Comparison of ENCODE assay signal across 25 cellular contexts in the genomic region with DNA sequence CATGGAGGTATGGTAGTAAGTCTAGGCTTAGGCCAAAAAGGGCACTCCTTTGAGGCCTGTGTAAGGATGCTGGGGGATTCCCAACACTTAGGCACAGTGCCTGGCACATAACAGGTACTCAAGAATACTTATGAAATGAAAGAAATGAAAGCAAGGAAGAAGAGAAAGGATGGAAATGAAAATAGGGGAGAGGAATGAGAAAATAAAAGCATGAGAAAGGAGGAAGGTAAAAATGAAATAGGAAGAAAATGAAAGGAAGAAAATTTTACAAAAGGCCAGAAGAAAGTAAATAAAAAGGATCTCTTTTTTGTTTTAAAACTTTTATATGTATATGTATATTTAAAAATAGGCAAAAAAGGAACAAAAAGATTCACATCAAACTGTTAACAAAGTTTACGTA.
A peak's percentile ranks its signal among the peaks of the same experiment; 100 is the strongest.
DNase-seq lines count a peak whose midpoint lies in the region; ATAC-seq, FAIRE-seq and TF ChIP-seq lines count a peak whose summit lies in the region.
"Had no signal": no experiment of that assay in that cellular context is flagged by ENCODE, and none has a peak within 500 bp of the region (broad histone marks: within the 10 kb centered on the region; RNA-seq: fewer than 3 reads in every experiment).

No MANE protein-coding gene starts in this region.

- H3K27me3 Mint-ChIP-seq in mesothelial cell of epicardium (ENCODE audit: low read depth): no peaks in the 10 kb centered on the region
- H3K27me3 Mint-ChIP-seq: CD4-positive, CD25-positive, alpha-beta regulatory T cell had no signal

- no peaks in the 10 kb centered on the region for H3K79me2 ChIP-seq in SK-N-SH (ENCODE audit: insufficient read depth)

- no peak for ATAC-seq in GM18907 (IDR thresholded peaks at IDR 0.05; ENCODE audit: unreplicated experiment)

- no peaks in the 10 kb centered on the region for H3K4me1 ChIP-seq in SK-N-SH (ENCODE audit: control insufficient read depth in 1 of 2, insufficient read depth in 2 of 2, low read depth in 1 of 2, low read length in 1 of 2)
- H3K4me1 ChIP-seq: BE2C had no signal

- H3K36me3 Mint-ChIP-seq in mesothelial cell of epicardium: peaks cover 13% of the 10 kb centered on the region

- H3K4me1 Mint-ChIP-seq in mesothelial cell of epicardium: peaks cover 39% of the 10 kb centered on the region
- H3K4me1 Mint-ChIP-seq: CD14-positive monocyte; CD4-positive, alpha-beta memory T cell; CD8-positive, alpha-beta memory T cell had no signal

- H3K9me3 ChIP-seq in SK-N-SH: no peaks in the 10 kb centered on the region
- H3K9me3 ChIP-seq: BE2C, BLaER1 had no signal

- no peaks in the 10 kb centered on the region for H3F3A ChIP-seq in SK-N-SH (replicated peaks; ENCODE audit: insufficient read depth)

- DNase-seq in frontal cortex (ENCODE audit: low spot score in 2 of 2) (no peak), mesothelial cell of epicardium (ENCODE audit: low spot score in 2 of 2, unreplicated experiment in 2 of 2) (no peak), SK-N-SH (no peak), A172 (ENCODE audit: low spot score) (no peak)
- DNase-seq: ACHN; BE2C; C1 segment of cervical spinal cord; CD4-positive, alpha-beta memory T cell; CD4-positive, CD25-positive, alpha-beta regulatory T cell; CD8-positive, alpha-beta memory T cell; COR-L47; DMS 273 treated with DMSO at 0.1 percent for 48 hours; DMS153; DMS53; DMS79; DND-41; EL; GF-D8 had no signal

- POLR2A ChIA-PET in SK-N-SH (lab: Yijun Ruan, JAX): no interaction called here

- no peak overlapping the region for H3K27ac ChIP-seq in SK-N-SH (ENCODE audit: low read depth in 2 of 2, low read length in 1 of 2)
- H3K27ac ChIP-seq: 22Rv1, BLaER1 had no signal

- no peaks in the 10 kb centered on the region for H3K9me2 ChIP-seq in SK-N-SH

- H3K27me3 ChIP-seq in SK-N-SH (ENCODE audit: insufficient read depth): no peaks in the 10 kb centered on the region
- H3K27me3 ChIP-seq: BLaER1 had no signal

- TF ChIP-seq CTCF in mesothelial cell of epicardium (IDR thresholded peaks at IDR 0.05; ENCODE audit: unreplicated experiment) (no peak), SK-N-SH (IDR thresholded peaks at IDR 0.05) (no peak)

- H4K20me1 ChIP-seq in SK-N-SH (ENCODE audit: insufficient read depth): no peaks in the 10 kb centered on the region
- H4K20me1 ChIP-seq: BLaER1 had no signal

- no peak overlapping the region for H3K4me3 Mint-ChIP-seq in mesothelial cell of epicardium
- H3K4me3 Mint-ChIP-seq: CD14-positive monocyte; CD4-positive, CD25-positive, alpha-beta regulatory T cell had no signal

- H2AFZ ChIP-seq in SK-N-SH (ENCODE audit: low read depth): no peak overlapping the region

- CTCF ChIA-PET in SK-N-SH (lab: Yijun Ruan, JAX): no interaction called here

- no peak for TF ChIP-seq EP300 in SK-N-SH (IDR thresholded peaks at IDR 0.05; ENCODE audit: borderline replicate concordance in 1 of 2, low read depth in 1 of 2, low read length in 1 of 2)

- H3K9ac ChIP-seq in SK-N-SH: no peak overlapping the region
- H3K9ac ChIP-seq: BLaER1 had no signal

- no peak overlapping the region for H3K4me2 ChIP-seq in SK-N-SH
- H3K4me2 ChIP-seq: BLaER1 had no signal

- H3K36me3 ChIP-seq in SK-N-SH (replicated peaks in 1 of 2; ENCODE audit: control insufficient read depth in 1 of 2, insufficient read depth in 2 of 2, low read length in 1 of 2): no peaks in the 10 kb centered on the region
- H3K36me3 ChIP-seq: BE2C, BLaER1 had no signal

- FAIRE-seq in G401.6 (lab: Jason Lieb, UNC): peak; percentile 95
- FAIRE-seq in frontal cortex (lab: Jason Lieb, UNC): peak; percentile 15
- FAIRE-seq: A204.1, GM12891 had no signal

- 57% methylated on average over 1 of the region's 1 CpG for WGBS in SK-N-SH (ENCODE audit: low lambda C conversion rate)

- no peak for TF ChIP-seq RAD21 in SK-N-SH (IDR thresholded peaks at IDR 0.05; ENCODE audit: low read length)

- no peak overlapping the region for H3K4me3 ChIP-seq in SK-N-SH (ENCODE audit: low read depth in 2 of 2, low read length in 1 of 2)
- H3K4me3 ChIP-seq: BLaER1 had no signal

- H3K27ac Mint-ChIP-seq in mesothelial cell of epicardium: peak overlapping the region; percentile 66
- H3K27ac Mint-ChIP-seq: CD4-positive, alpha-beta memory T cell; CD4-positive, CD25-positive, alpha-beta regulatory T cell had no signal

- no peaks in the 10 kb centered on the region for H3K9me3 Mint-ChIP-seq in mesothelial cell of epicardium
- H3K9me3 Mint-ChIP-seq: CD4-positive, alpha-beta memory T cell; CD4-positive, CD25-positive, alpha-beta regulatory T cell; CD8-positive, alpha-beta memory T cell had no signal

TF ChIP-seq in SK-N-SH, 30 proteins besides CTCF, POLR2A, EP300 and RAD21:
- TF ChIP-seq TAF1 (IDR thresholded peaks at IDR 0.05; ENCODE audit: borderline replicate concordance, low read depth, low read length) (no peak), RXRA (IDR thresholded peaks at IDR 0.05; ENCODE audit: borderline replicate concordance, low read depth) (no peak), MAX (IDR thresholded peaks at IDR 0.05; ENCODE audit: low read depth) (no peak), REST (IDR thresholded peaks at IDR 0.05; ENCODE audit: low read depth, low read length) (no peak), JUND (IDR thresholded peaks at IDR 0.05) (no peak), USF1 (IDR thresholded peaks at IDR 0.05; ENCODE audit: borderline replicate concordance, low read depth) (no peak), FOXM1 (IDR thresholded peaks at IDR 0.05; ENCODE audit: low read depth) (no peak), GATA2 (CRISPR knock-in tag; IDR thresholded peaks at IDR 0.05) (no peak)
- TF ChIP-seq, protein P1, sequence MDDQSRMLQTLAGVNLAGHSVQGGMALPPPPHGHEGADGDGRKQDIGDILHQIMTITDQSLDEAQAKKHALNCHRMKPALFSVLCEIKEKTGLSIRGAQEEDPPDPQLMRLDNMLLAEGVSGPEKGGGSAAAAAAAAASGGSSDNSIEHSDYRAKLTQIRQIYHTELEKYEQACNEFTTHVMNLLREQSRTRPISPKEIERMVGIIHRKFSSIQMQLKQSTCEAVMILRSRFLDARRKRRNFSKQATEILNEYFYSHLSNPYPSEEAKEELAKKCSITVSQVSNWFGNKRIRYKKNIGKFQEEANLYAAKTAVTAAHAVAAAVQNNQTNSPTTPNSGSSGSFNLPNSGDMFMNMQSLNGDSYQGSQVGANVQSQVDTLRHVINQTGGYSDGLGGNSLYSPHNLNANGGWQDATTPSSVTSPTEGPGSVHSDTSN (IDR thresholded peaks at IDR 0.05): no peak
- TF ChIP-seq, protein P2, sequence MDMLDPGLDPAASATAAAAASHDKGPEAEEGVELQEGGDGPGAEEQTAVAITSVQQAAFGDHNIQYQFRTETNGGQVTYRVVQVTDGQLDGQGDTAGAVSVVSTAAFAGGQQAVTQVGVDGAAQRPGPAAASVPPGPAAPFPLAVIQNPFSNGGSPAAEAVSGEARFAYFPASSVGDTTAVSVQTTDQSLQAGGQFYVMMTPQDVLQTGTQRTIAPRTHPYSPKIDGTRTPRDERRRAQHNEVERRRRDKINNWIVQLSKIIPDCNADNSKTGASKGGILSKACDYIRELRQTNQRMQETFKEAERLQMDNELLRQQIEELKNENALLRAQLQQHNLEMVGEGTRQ (IDR thresholded peaks at IDR 0.05; ENCODE audit: borderline replicate concordance, low read depth, low read length): no peak
- TF ChIP-seq, protein P3, sequence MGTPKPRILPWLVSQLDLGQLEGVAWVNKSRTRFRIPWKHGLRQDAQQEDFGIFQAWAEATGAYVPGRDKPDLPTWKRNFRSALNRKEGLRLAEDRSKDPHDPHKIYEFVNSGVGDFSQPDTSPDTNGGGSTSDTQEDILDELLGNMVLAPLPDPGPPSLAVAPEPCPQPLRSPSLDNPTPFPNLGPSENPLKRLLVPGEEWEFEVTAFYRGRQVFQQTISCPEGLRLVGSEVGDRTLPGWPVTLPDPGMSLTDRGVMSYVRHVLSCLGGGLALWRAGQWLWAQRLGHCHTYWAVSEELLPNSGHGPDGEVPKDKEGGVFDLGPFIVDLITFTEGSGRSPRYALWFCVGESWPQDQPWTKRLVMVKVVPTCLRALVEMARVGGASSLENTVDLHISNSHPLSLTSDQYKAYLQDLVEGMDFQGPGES (IDR thresholded peaks at IDR 0.05; ENCODE audit: low read depth, low read length): no peak
